Comparison of ENCODE assay signal across 16 cellular contexts in the genomic region with DNA sequence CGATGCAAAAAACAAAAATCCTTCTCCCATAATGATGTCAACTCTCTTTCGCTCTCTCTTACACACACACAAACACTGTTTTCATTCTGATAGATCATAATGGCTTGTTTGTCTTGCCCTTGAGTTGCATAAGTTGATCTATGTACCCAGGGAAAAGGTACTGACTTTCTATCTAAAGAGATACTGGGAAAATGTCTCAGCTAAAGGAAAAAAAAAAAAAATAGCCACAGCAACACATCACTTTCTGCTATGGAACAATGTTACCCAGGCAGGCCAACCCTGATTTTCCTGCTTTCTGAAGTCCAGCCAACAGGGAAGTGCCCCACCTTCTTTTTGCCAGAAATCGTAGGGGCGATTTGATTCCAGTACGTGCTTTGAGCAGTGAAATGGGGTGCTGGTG.
DNase-seq lines count a peak whose midpoint lies in the region; ATAC-seq and TF ChIP-seq lines count a peak whose summit lies in the region.
"Had no signal": no experiment of that assay in that cellular context is flagged by ENCODE, and none has a peak within 500 bp of the region (broad histone marks: within the 10 kb centered on the region; RNA-seq: fewer than 3 reads in every experiment).

No MANE protein-coding gene starts in this region.

- H3K27me3 ChIP-seq in RWPE2 (ENCODE audit: insufficient read depth, poor library complexity, severe bottlenecking) (no peaks in the 10 kb centered on the region), esophagus (ENCODE audit: control insufficient read depth in 1 of 2, insufficient read depth in 2 of 2, low read length in 2 of 2) (no peaks in the 10 kb centered on the region)

- H3K9me3 ChIP-seq in RWPE2 (ENCODE audit: severe bottlenecking) (no peaks in the 10 kb centered on the region), esophagus (ENCODE audit: control insufficient read depth in 2 of 2, insufficient read depth in 1 of 2, low read depth in 1 of 2, low read length in 1 of 2) (no peaks in the 10 kb centered on the region)

- H3K4me3 ChIP-seq in RWPE2 (ENCODE audit: severe bottlenecking) (no peak overlapping the region), esophagus (ENCODE audit: low read depth in 1 of 2, low read length in 2 of 2) (no peak overlapping the region)

- ATAC-seq in RWPE2 (ENCODE audit: low read depth) = no peak
- ATAC-seq: stimulated activated naive CD8-positive, alpha-beta T cell treated with anti-CD3 and anti-CD28 coated beads, Interleukin-15, Interleukin-2, amounts not matched to agents 100 U/mL and 50 U/mL, for 24 hours had no signal

- DNase-seq in RWPE2 (ENCODE audit: low spot score) = no peak
- peak; percentile 56 for DNase-seq in midbrain (lab: John Stamatoyannopoulos, UW)
- peak in 3 of 49 donors; percentile 2 to 41 (median 6) for DNase-seq in substantia nigra (lab: John Stamatoyannopoulos, UW)
- DNase-seq in SKM-1 (lab: John Stamatoyannopoulos, UW; ENCODE audit: unreplicated experiment) = no peak
- no peak for DNase-seq in 8988T
- no peak for DNase-seq in cerebellar nuclear complex (lab: John Stamatoyannopoulos, UW)
- DNase-seq in NCI-H1105 treated with DMSO at 0.1 percent for 48 hours (lab: John Stamatoyannopoulos, UW) = no peak
- DNase-seq: activated B cell treated with CpG ODN at 0.5 μM for 24 hours; HCEC 1CT; immature natural killer cell; MM.1S; NCI-H1930; SHP77; stimulated activated CD4-positive, alpha-beta T cell treated with anti-CD3 and anti-CD28 coated beads, Interleukin-15, amount 100 ng/mL, for 24 hours; stimulated activated naive CD8-positive, alpha-beta T cell treated with anti-CD3 and anti-CD28 coated beads, Interleukin-15, Interleukin-2, amounts not matched to agents 100 U/mL and 50 U/mL, for 24 hours had no signal

- no peak for TF ChIP-seq CTCF in RWPE2 (IDR thresholded peaks at IDR 0.05; ENCODE audit: poor library complexity, severe bottlenecking)

- H3K4me1 ChIP-seq in RWPE2 (ENCODE audit: insufficient read depth, poor library complexity, severe bottlenecking) (peaks cover 42% of the 10 kb centered on the region), esophagus (ENCODE audit: control insufficient read depth in 2 of 2, insufficient read depth in 2 of 2, low read length in 1 of 2) (peaks cover 0 to 6% of the 10 kb centered on the region in 2 donors)

- 57 to 62% methylated on average over 5 of the region's 5 CpGs for WGBS in esophagus, 2 donors

- H3K36me3 ChIP-seq in RWPE2 (ENCODE audit: low read depth) (no peaks in the 10 kb centered on the region), esophagus (ENCODE audit: control insufficient read depth in 2 of 2, insufficient read depth in 2 of 2, low read length in 1 of 2) (no peaks in the 10 kb centered on the region)

- peak overlapping the region; percentile 2 for H3K27ac ChIP-seq in RWPE2 (ENCODE audit: poor library complexity, severe bottlenecking)
- H3K27ac ChIP-seq in esophagus (ENCODE audit: low read depth in 2 of 2, low read length in 1 of 2) = peak overlapping the region; percentile 65 to 67
- H3K27ac ChIP-seq in substantia nigra (ENCODE audit: low read depth, low read length, poor library complexity, severe bottlenecking) = peak overlapping the region; percentile 59

Comparison
In these comparisons a context has a peak if more than half of its experiments do, and no peak if none do; other contexts are left out.
1. H3K27ac ChIP-seq: peak in every context shown above with its lines; median percentile 66 in esophagus; 59 in substantia nigra; 2 in RWPE2.